In the genomic region with DNA sequence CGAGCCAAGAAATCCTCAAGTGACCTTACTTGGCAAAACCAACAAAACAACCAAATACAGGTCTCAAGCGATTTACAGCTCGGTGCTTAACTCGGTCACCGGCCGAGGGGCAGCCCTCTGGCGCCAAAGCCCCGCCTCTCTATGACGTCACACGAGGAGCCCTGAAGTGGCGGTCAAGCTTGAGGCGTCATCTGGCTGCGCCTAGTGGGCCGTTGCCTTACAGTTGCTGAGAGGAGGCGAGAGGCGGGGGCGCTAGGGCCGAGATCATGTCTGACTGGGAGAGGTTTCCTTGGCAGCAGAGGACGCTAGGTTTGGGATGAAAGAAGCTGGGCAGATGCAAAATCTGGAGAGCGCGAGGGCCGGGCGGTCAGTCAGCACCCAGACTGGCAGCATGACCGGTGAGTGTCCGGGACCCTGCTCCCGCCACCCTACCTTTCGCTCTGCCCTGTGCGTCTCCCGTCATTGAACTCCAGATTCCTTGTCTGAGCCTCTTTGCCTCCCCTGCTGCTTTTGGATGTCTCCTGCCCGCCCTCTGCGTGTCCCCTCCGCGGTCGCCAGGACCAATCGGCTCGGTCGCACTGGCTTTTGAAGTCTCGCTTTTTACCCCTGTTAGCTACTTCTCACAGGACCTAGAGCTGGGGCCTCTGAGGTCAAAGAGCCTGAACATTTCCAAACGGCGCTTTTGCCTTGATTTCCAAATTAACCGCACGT, we compare ENCODE assay signal across 8 cellular contexts. TPM values are rescaled to one million over a fixed set of nuclear protein-coding genes. Genes with fewer than 3 reads are reported as not detected.
DNase-seq lines count a peak whose midpoint lies in the region; ATAC-seq and TF ChIP-seq lines count a peak whose summit lies in the region.

TSS of gene CDADC1 (plus strand) at position 204 of the 711 bp plus-strand sequence. CDS start at position 317, 113 bp downstream.

- H3K4me2 ChIP-seq in KMS-11 (peak within 1 kb of the TSS; percentile 94), fibroblast of lung (ENCODE audit: extremely low read depth, insufficient read depth, low read length) (peak within 1 kb of the TSS; percentile 93)

- peak within 1 kb of the TSS; percentile 57 for H3K27ac ChIP-seq in KMS-11
- peak within 1 kb of the TSS; percentile 83 for H3K27ac ChIP-seq in fibroblast of lung (ENCODE audit: insufficient read depth, low read length)
- H3K27ac ChIP-seq in naive thymus-derived CD4-positive, alpha-beta T cell (ENCODE audit: low read depth, low read length) = peak within 1 kb of the TSS; percentile 75

- H3K4me3 Mint-ChIP-seq in activated T-helper 17 cell treated with anti-CD3 and anti-CD28 coated beads, Interleukin-2, amount 50 U/mL, for 72 hours = peak within 1 kb of the TSS; percentile 96
- peak within 1 kb of the TSS; percentile 94 to 99 (median 98) for H3K4me3 Mint-ChIP-seq in naive thymus-derived CD4-positive, alpha-beta T cell
- peak within 1 kb of the TSS; percentile 97 to 98 for H3K4me3 Mint-ChIP-seq in stimulated activated naive B cell treated with anti-CD40 and anti-IgM and Interleukin-4, amounts not matched to agents 10 μg/mL and 1 μg/mL and 100 μg/mL, for 72 hours

- H3K27me3 Mint-ChIP-seq in activated T-helper 17 cell treated with anti-CD3 and anti-CD28 coated beads, Interleukin-2, amount 50 U/mL, for 72 hours = no peaks in the 10 kb centered on the region
- H3K27me3 Mint-ChIP-seq in naive thymus-derived CD4-positive, alpha-beta T cell = peaks cover 0 to 25% (median 0%) of the 10 kb centered on the region in 5 donors
- H3K27me3 Mint-ChIP-seq in stimulated activated naive B cell treated with anti-CD40 and anti-IgM and Interleukin-4, amounts not matched to agents 10 μg/mL and 1 μg/mL and 100 μg/mL, for 72 hours = no peaks in the 10 kb centered on the region

- H4K20me1 ChIP-seq in KMS-11 (ENCODE audit: insufficient read depth) (no peaks in the 10 kb centered on the region), fibroblast of lung (ENCODE audit: control insufficient read depth, extremely low read depth, insufficient read depth, low read length) (no peaks in the 10 kb centered on the region)

- H3K9ac ChIP-seq in KMS-11 = peak within 1 kb of the TSS; percentile 79
- H3K9ac ChIP-seq in fibroblast of lung (ENCODE audit: insufficient read depth, low read length) = peak within 1 kb of the TSS; percentile 87

- H3K27ac Mint-ChIP-seq in activated T-helper 17 cell treated with anti-CD3 and anti-CD28 coated beads, Interleukin-2, amount 50 U/mL, for 72 hours = peak within 1 kb of the TSS; percentile 96
- H3K27ac Mint-ChIP-seq in naive thymus-derived CD4-positive, alpha-beta T cell = peak within 1 kb of the TSS; percentile 92 to 97 (median 95)
- peak within 1 kb of the TSS; percentile 98 for H3K27ac Mint-ChIP-seq in stimulated activated naive B cell treated with anti-CD40 and anti-IgM and Interleukin-4, amounts not matched to agents 10 μg/mL and 1 μg/mL and 100 μg/mL, for 72 hours

- H2AFZ ChIP-seq in KMS-11 (ENCODE audit: low read depth) = peak within 1 kb of the TSS; percentile 99
- peak within 1 kb of the TSS; percentile 97 for H2AFZ ChIP-seq in fibroblast of lung (ENCODE audit: low read length)

- H3K9me3 ChIP-seq in fibroblast of lung (ENCODE audit: control insufficient read depth, insufficient read depth, low read depth, low read length) = no peaks in the 10 kb centered on the region
- no peaks in the 10 kb centered on the region for H3K9me3 ChIP-seq in naive thymus-derived CD4-positive, alpha-beta T cell (ENCODE audit: control insufficient read depth in 2 of 3, low read length in 3 of 3)

- DNase-seq in DMS79 (lab: John Stamatoyannopoulos, UW) = peak; percentile 71
- peak; percentile 95 for DNase-seq in RPMI8226
- DNase-seq in fibroblast of lung (ENCODE audit: low read depth in 2 of 2) = peak; percentile 95 to 97
- DNase-seq in naive thymus-derived CD4-positive, alpha-beta T cell = peak; percentile 44 to 93 (median 54)
- DNase-seq in stimulated activated naive B cell treated with anti-CD40 and anti-IgM and Interleukin-4, amounts not matched to agents 10 μg/mL and 1 μg/mL and 100 μg/mL, for 72 hours = peak; percentile 94

- ATAC-seq in GM21737 (IDR thresholded peaks at IDR 0.05; ENCODE audit: unreplicated experiment) = peak; percentile 97
- peak; percentile 98 for ATAC-seq in activated T-helper 17 cell treated with anti-CD3 and anti-CD28 coated beads, Interleukin-2, amount 50 U/mL, for 72 hours (replicated peaks)
- peak; percentile 90 for ATAC-seq in naive thymus-derived CD4-positive, alpha-beta T cell
- ATAC-seq in stimulated activated naive B cell treated with anti-CD40 and anti-IgM and Interleukin-4, amounts not matched to agents 10 μg/mL and 1 μg/mL and 100 μg/mL, for 72 hours (replicated peaks) = peak; percentile 97 to 98

- intact Hi-C loops in naive thymus-derived CD4-positive, alpha-beta T cell (cut with micrococcal nuclease) = loop anchor here (1.0 to 10.0 kb wide), 12 partner anchors 10 to 874 kb away; partner anchors contain the start of genes CAB39L (in 2 of the 2), SETDB2 (in 2 of the 2), CYSLTR2 (in 1 of the 2) and KPNA3 (in 1 of the 2)

- H3K27me3 ChIP-seq in KMS-11 (ENCODE audit: insufficient read depth, low read depth) (no peaks in the 10 kb centered on the region), fibroblast of lung (ENCODE audit: control insufficient read depth, insufficient read depth, low read length) (no peaks in the 10 kb centered on the region)
- H3K27me3 ChIP-seq in naive thymus-derived CD4-positive, alpha-beta T cell (ENCODE audit: control insufficient read depth in 2 of 2, insufficient read depth in 2 of 2, low read length in 2 of 2) = no peaks in the 10 kb centered on the region

- POLR2A ChIA-PET in naive thymus-derived CD4-positive, alpha-beta T cell (lab: Charles Lee) = interaction anchor here (0.7 to 1.9 kb wide), 6 partner anchors 10 to 272 kb away, joined by 3 to 14 read pairs (median 3); partner anchors contain the start of gene FNDC3A

- peaks cover 22% of the 10 kb centered on the region for H3K36me3 Mint-ChIP-seq in activated T-helper 17 cell treated with anti-CD3 and anti-CD28 coated beads, Interleukin-2, amount 50 U/mL, for 72 hours (ENCODE audit: low read depth)
- peaks cover 0 to 8% (median 3%) of the 10 kb centered on the region in 5 donors for H3K36me3 Mint-ChIP-seq in naive thymus-derived CD4-positive, alpha-beta T cell
- H3K36me3 Mint-ChIP-seq in stimulated activated naive B cell treated with anti-CD40 and anti-IgM and Interleukin-4, amounts not matched to agents 10 μg/mL and 1 μg/mL and 100 μg/mL, for 72 hours = peaks cover under 1 to 8% of the 10 kb centered on the region in 2 donors

- no peaks in the 10 kb centered on the region for H3K9me3 Mint-ChIP-seq in activated T-helper 17 cell treated with anti-CD3 and anti-CD28 coated beads, Interleukin-2, amount 50 U/mL, for 72 hours
- H3K9me3 Mint-ChIP-seq in naive thymus-derived CD4-positive, alpha-beta T cell = peaks cover 0 to 2% (median 0%) of the 10 kb centered on the region in 11 donors
- H3K9me3 Mint-ChIP-seq in stimulated activated naive B cell treated with anti-CD40 and anti-IgM and Interleukin-4, amounts not matched to agents 10 μg/mL and 1 μg/mL and 100 μg/mL, for 72 hours = no peaks in the 10 kb centered on the region

- H3K79me2 ChIP-seq in KMS-11 (ENCODE audit: insufficient read depth, low read depth) (no peaks in the 10 kb centered on the region), fibroblast of lung (ENCODE audit: control insufficient read depth, insufficient read depth, low read length) (peaks cover 2% of the 10 kb centered on the region)

- peaks cover 16% of the 10 kb centered on the region for H3K4me1 ChIP-seq in KMS-11 (ENCODE audit: low read depth, poor library complexity, severe bottlenecking)
- no peaks in the 10 kb centered on the region for H3K4me1 ChIP-seq in fibroblast of lung (ENCODE audit: control insufficient read depth, extremely low read depth, insufficient read depth, low read length)
- peaks cover under 1 to 3% of the 10 kb centered on the region in 2 donors for H3K4me1 ChIP-seq in naive thymus-derived CD4-positive, alpha-beta T cell (ENCODE audit: control insufficient read depth in 2 of 2, insufficient read depth in 2 of 2, low read length in 2 of 2)

- CTCF ChIA-PET in naive thymus-derived CD4-positive, alpha-beta T cell (lab: Charles Lee) = interaction anchor here (0.8 to 1.9 kb wide), 6 partner anchors 8 to 360 kb away, joined by 3 to 8 read pairs (median 4); no protein-coding TSS in a partner anchor

- H3K4me3 ChIP-seq in KMS-11 (IDR thresholded peaks at IDR 0.05; ENCODE audit: insufficient read depth, low read depth, low read length) (no peak within 1 kb of the TSS), fibroblast of lung (replicated peaks in 1 of 4; ENCODE audit: control extremely low read depth in 1 of 4, insufficient read depth in 1 of 4, low read depth in 3 of 4, low read length in 4 of 4) (peak within 1 kb of the TSS; percentile 63 to 93 (median 92))
- peak within 1 kb of the TSS; percentile 93 for H3K4me3 ChIP-seq in naive thymus-derived CD4-positive, alpha-beta T cell (ENCODE audit: low read length)

- peaks cover 11% of the 10 kb centered on the region for H3K4me1 Mint-ChIP-seq in activated T-helper 17 cell treated with anti-CD3 and anti-CD28 coated beads, Interleukin-2, amount 50 U/mL, for 72 hours
- peaks cover 16 to 59% (median 53%) of the 10 kb centered on the region in 7 donors for H3K4me1 Mint-ChIP-seq in naive thymus-derived CD4-positive, alpha-beta T cell
- peaks cover 13 to 18% of the 10 kb centered on the region in 2 donors for H3K4me1 Mint-ChIP-seq in stimulated activated naive B cell treated with anti-CD40 and anti-IgM and Interleukin-4, amounts not matched to agents 10 μg/mL and 1 μg/mL and 100 μg/mL, for 72 hours

- H3K36me3 ChIP-seq in KMS-11 (ENCODE audit: insufficient read depth) = no peaks in the 10 kb centered on the region
- H3K36me3 ChIP-seq in fibroblast of lung (ENCODE audit: control insufficient read depth, insufficient read depth, low read length) = no peaks in the 10 kb centered on the region
- H3K36me3 ChIP-seq in naive thymus-derived CD4-positive, alpha-beta T cell (ENCODE audit: control insufficient read depth in 2 of 3, insufficient read depth in 3 of 3, low read length in 3 of 3) = peaks cover 0 to 6% (median 0%) of the 10 kb centered on the region in 3 experiments

- TF ChIP-seq CTCF in KMS-11 (conservative IDR thresholded peaks at IDR 0.05; ENCODE audit: low read depth, low read length) (no peak), fibroblast of lung (conservative IDR thresholded peaks at IDR 0.05 in 1 of 2, IDR thresholded peaks at IDR 0.05 in 1 of 2; ENCODE audit: low read depth in 1 of 2, low read length in 2 of 2) (no peak)

RNA-seq across cellular contexts. Expression of gene CDADC1, which starts in this region (rescaled TPM):
- total RNA-seq in activated T-helper 17 cell treated with anti-CD3 and anti-CD28 coated beads, Interleukin-2, amount 50 U/mL, for 72 hours = 10 to 100 TPM in 1 of 2 donors, 1 to 10 TPM in 1; 7.5 to 10.2 TPM
- 6.1 and 6.7 TPM in 2 replicates for total RNA-seq in fibroblast of lung
- 4.1 and 6.6 TPM in 2 replicates for polyA plus RNA-seq in fibroblast of lung
- polyA plus RNA-seq in fibroblast of lung (2012) = 6.4 and 8.8 TPM in 2 replicates
- 0.86 and 1.8 TPM in 2 replicates for polyA minus RNA-seq in fibroblast of lung (ENCODE audit: low replicate concordance)
- total RNA-seq in naive thymus-derived CD4-positive, alpha-beta T cell = 10 to 100 TPM; 10.7 to 21.3 (median 14.5) TPM
- polyA plus RNA-seq in naive thymus-derived CD4-positive, alpha-beta T cell = 10 to 100 TPM in 1 of 2 donors, 1 to 10 TPM in 1; 9.2 to 12.8 TPM
